Comparison of ENCODE assay signal across 26 cellular contexts in genomic region chr1:108524676-108525075, GRCh38. TPM values are rescaled to one million over a fixed set of nuclear protein-coding genes. Genes with fewer than 3 reads are reported as not detected.
DNase-seq lines count a peak whose midpoint lies in the region; ATAC-seq, FAIRE-seq and TF ChIP-seq lines count a peak whose summit lies in the region.
"Had no signal": no experiment of that assay in that cellular context is flagged by ENCODE, and none has a peak within 500 bp of the region (broad histone marks: within the 10 kb centered on the region; RNA-seq: fewer than 3 reads in every experiment).

No MANE protein-coding gene starts in this region.

- CTCF ChIA-PET in HEK293 (lab: Yijun Ruan, JAX) (no interaction called here), K562 (lab: Yijun Ruan, JAX; ENCODE audit: low intra/inter-chr PET ratio) (no interaction called here)

- intact Hi-C loops in activated CD4-positive, alpha-beta T cell treated with anti-CD3 and anti-CD28 coated beads, Interleukin-2, amount 10 ng/mL, durations not matched to agents 24 days and 14 days (cut with micrococcal nuclease) = no loop called here
- intact Hi-C loops in K562 (cut with micrococcal nuclease) = no loop called here

- peaks cover 31% of the 10 kb centered on the region for H3K27me3 Mint-ChIP-seq in activated CD4-positive, alpha-beta T cell treated with anti-CD3 and anti-CD28 coated beads, Interleukin-2, amount 10 ng/mL, durations not matched to agents 24 days and 14 days
- peaks cover under 1 to 16% of the 10 kb centered on the region in 2 donors for H3K27me3 Mint-ChIP-seq in natural killer cell treated with Interleukin-12 subunit alpha and Interleukin-12 subunit beta and Interleukin-15 and Interleukin-18, amount 100 ng/mL, for 72 hours

- BruUV-seq in K562 (replicated peaks; lab: Mats Ljungman, UMichigan) = no TSS peak

- no peaks in the 10 kb centered on the region for H4K20me1 ChIP-seq in K562 (replicated peaks; ENCODE audit: control insufficient read depth, insufficient read depth, low read length)
- H4K20me1 ChIP-seq: BLaER1 had no signal

- no peak overlapping the region for H3K4me2 ChIP-seq in K562 (ENCODE audit: insufficient read depth, low read length)
- H3K4me2 ChIP-seq: BLaER1 had no signal

- H3K36me3 ChIP-seq in HEK293 (ENCODE audit: control insufficient read depth in 2 of 2, insufficient read depth in 1 of 2, low read length in 2 of 2) (no peaks in the 10 kb centered on the region), K562 (ENCODE audit: control insufficient read depth, insufficient read depth, low read length) (no peaks in the 10 kb centered on the region)
- H3K36me3 ChIP-seq: BE2C, BLaER1 had no signal

- H3K27ac Mint-ChIP-seq in activated CD4-positive, alpha-beta T cell treated with anti-CD3 and anti-CD28 coated beads, Interleukin-2, amount 10 ng/mL, durations not matched to agents 24 days and 14 days = no peak overlapping the region
- H3K27ac Mint-ChIP-seq in natural killer cell treated with Interleukin-12 subunit alpha and Interleukin-12 subunit beta and Interleukin-15 and Interleukin-18, amount 100 ng/mL, for 72 hours = no peak overlapping the region
- H3K27ac Mint-ChIP-seq: CD14-positive monocyte; CD4-positive, alpha-beta memory T cell; CD4-positive, CD25-positive, alpha-beta regulatory T cell; CD8-positive, alpha-beta memory T cell had no signal

- H3K9me1 ChIP-seq in K562 (ENCODE audit: control insufficient read depth, insufficient read depth, low read length) = no peaks in the 10 kb centered on the region

- no peaks in the 10 kb centered on the region for H3K4me1 Mint-ChIP-seq in activated CD4-positive, alpha-beta T cell treated with anti-CD3 and anti-CD28 coated beads, Interleukin-2, amount 10 ng/mL, durations not matched to agents 24 days and 14 days
- H3K4me1 Mint-ChIP-seq in natural killer cell treated with Interleukin-12 subunit alpha and Interleukin-12 subunit beta and Interleukin-15 and Interleukin-18, amount 100 ng/mL, for 72 hours (ENCODE audit: low read depth in 2 of 2) = peaks cover 5 to 7% of the 10 kb centered on the region in 2 donors
- H3K4me1 Mint-ChIP-seq: CD4-positive, alpha-beta memory T cell; CD4-positive, CD25-positive, alpha-beta regulatory T cell; CD8-positive, alpha-beta memory T cell had no signal

- peaks cover 13% of the 10 kb centered on the region for H3K9me3 Mint-ChIP-seq in activated CD4-positive, alpha-beta T cell treated with anti-CD3 and anti-CD28 coated beads, Interleukin-2, amount 10 ng/mL, durations not matched to agents 24 days and 14 days
- H3K9me3 Mint-ChIP-seq in natural killer cell treated with Interleukin-12 subunit alpha and Interleukin-12 subunit beta and Interleukin-15 and Interleukin-18, amount 100 ng/mL, for 72 hours = peaks cover 3% of the 10 kb centered on the region

- no peak for TF ChIP-seq RAD21 in K562 (CRISPR knock-in tag; conservative IDR thresholded peaks at IDR 0.05 in 1 of 2, IDR thresholded peaks at IDR 0.05 in 1 of 2)

- in situ Hi-C loops in K562 (cut with MboI) = no loop called here

- no peak overlapping the region for H2AFZ ChIP-seq in K562 (ENCODE audit: low read depth, low read length)

- TF ChIP-seq EP300 in K562 (IDR thresholded peaks at IDR 0.05; ENCODE audit: low read length) = no peak

- TF ChIP-seq CTCF in HEK293 (tag by site-specific recombination; IDR thresholded peaks at IDR 0.05) (no peak), K562 (IDR thresholded peaks at IDR 0.05 in 2 of 3, conservative IDR thresholded peaks at IDR 0.05 in 1 of 3; ENCODE audit: insufficient read depth in 2 of 3, low read depth in 1 of 3, low read length in 3 of 3) (no peak)

- no peak overlapping the region for H3K9ac ChIP-seq in K562 (ENCODE audit: insufficient read depth in 1 of 2, low read depth in 2 of 2, low read length in 2 of 2)
- H3K9ac ChIP-seq: BLaER1 had no signal

- POLR2A ChIA-PET in HEK293 (lab: Yijun Ruan, JAX) = no interaction called here
- POLR2A ChIA-PET in K562 (lab: Yijun Ruan, JAX) = no interaction called here

- H3K27ac ChIP-seq in HEK293 (ENCODE audit: extremely low read depth, low read depth, low read length) (no peak overlapping the region), K562 (ENCODE audit: extremely low read depth, low read depth, low read length) (no peak overlapping the region)
- H3K27ac ChIP-seq: BLaER1 had no signal

- TF ChIP-seq POLR2A in K562 (conservative IDR thresholded peaks at IDR 0.05) = no peak

- peak; percentile 22 for DNase-seq in activated CD4-positive, alpha-beta T cell treated with anti-CD3 and anti-CD28 coated beads, Interleukin-2, amount 10 ng/mL, durations not matched to agents 24 days and 14 days
- no peak for DNase-seq in activated CD4-positive, alpha-beta T cell treated with anti-CD3 and anti-CD28 coated beads, Interleukin-2, amount 50 U/mL, for 4 hours
- DNase-seq in K562 (ENCODE audit: extremely low read depth in 1 of 4, low spot score in 3 of 4) (no peak), NCI-H2081 (lab: John Stamatoyannopoulos, UW) (no peak), UCSD-AML1 (lab: John Stamatoyannopoulos, UW; ENCODE audit: unreplicated experiment) (no peak)
- no peak for DNase-seq in natural killer cell treated with Interleukin-12 subunit alpha and Interleukin-12 subunit beta and Interleukin-15 and Interleukin-18, amount 100 ng/mL, for 72 hours (ENCODE audit: low spot score)
- DNase-seq: 8988T; ACHN; BE2C; C1 segment of cervical spinal cord; CD4-positive, alpha-beta memory T cell; CD4-positive, CD25-positive, alpha-beta regulatory T cell; CD8-positive, alpha-beta memory T cell; COR-L47; DMS 273 treated with DMSO at 0.1 percent for 48 hours; DMS153; DMS53; DMS79; DND-41; EL; GDM1 had no signal

- no peaks in the 10 kb centered on the region for H3K9me3 ChIP-seq in HEK293 (ENCODE audit: control insufficient read depth, insufficient read depth, low read depth, low read length)
- peaks cover 7% of the 10 kb centered on the region for H3K9me3 ChIP-seq in K562 (replicated peaks; ENCODE audit: control insufficient read depth, insufficient read depth, low read depth, low read length)

- ATAC-seq in K562 = no peak
- no peak for ATAC-seq in natural killer cell treated with Interleukin-12 subunit alpha and Interleukin-12 subunit beta and Interleukin-15 and Interleukin-18, amount 100 ng/mL, for 72 hours
- ATAC-seq: GM12878 had no signal

- H3K4me3 ChIP-seq in HEK293 (ENCODE audit: low read depth, low read length) (no peak overlapping the region), K562 (no peak overlapping the region)
- H3K4me3 ChIP-seq: BLaER1, GM12878 had no signal

- H3K79me2 ChIP-seq in K562 (ENCODE audit: control insufficient read depth, insufficient read depth, low read length) = no peaks in the 10 kb centered on the region

- H3K36me3 Mint-ChIP-seq in activated CD4-positive, alpha-beta T cell treated with anti-CD3 and anti-CD28 coated beads, Interleukin-2, amount 10 ng/mL, durations not matched to agents 24 days and 14 days (ENCODE audit: low read depth) = no peaks in the 10 kb centered on the region
- H3K36me3 Mint-ChIP-seq in natural killer cell treated with Interleukin-12 subunit alpha and Interleukin-12 subunit beta and Interleukin-15 and Interleukin-18, amount 100 ng/mL, for 72 hours = peaks cover 6% of the 10 kb centered on the region
- H3K36me3 Mint-ChIP-seq: CD4-positive, alpha-beta memory T cell; CD4-positive, CD25-positive, alpha-beta regulatory T cell had no signal

- H3K4me1 ChIP-seq in HEK293 (ENCODE audit: control insufficient read depth, insufficient read depth, low read length) = no peaks in the 10 kb centered on the region
- peaks cover 0 to 14% of the 10 kb centered on the region in 2 experiments; a peak in 4 of 5 replicates for H3K4me1 ChIP-seq in K562 (replicated peaks in 1 of 2; ENCODE audit: control insufficient read depth in 2 of 2, insufficient read depth in 2 of 2, low read length in 2 of 2)
- H3K4me1 ChIP-seq: BE2C, BLaER1 had no signal

- no peaks in the 10 kb centered on the region for H3K27me3 ChIP-seq in K562 (ENCODE audit: control insufficient read depth in 2 of 2, insufficient read depth in 2 of 2, low read length in 2 of 2)
- H3K27me3 ChIP-seq: BLaER1 had no signal

- WGBS in K562 (ENCODE audit: insufficient coverage, low coverage, missing lambda C conversion rate) = 55% methylated on average over 3 of the region's 3 CpGs

- no peak for FAIRE-seq in K562 (lab: Jason Lieb, UNC)
- FAIRE-seq: GM19239 had no signal

- no peak overlapping the region for H3K4me3 Mint-ChIP-seq in activated CD4-positive, alpha-beta T cell treated with anti-CD3 and anti-CD28 coated beads, Interleukin-2, amount 10 ng/mL, durations not matched to agents 24 days and 14 days
- H3K4me3 Mint-ChIP-seq in natural killer cell treated with Interleukin-12 subunit alpha and Interleukin-12 subunit beta and Interleukin-15 and Interleukin-18, amount 100 ng/mL, for 72 hours = no peak overlapping the region
- H3K4me3 Mint-ChIP-seq: CD14-positive monocyte; CD4-positive, alpha-beta memory T cell; CD4-positive, CD25-positive, alpha-beta regulatory T cell; CD8-positive, alpha-beta memory T cell had no signal

TF ChIP-seq in HEK293, 187 proteins besides CTCF, POLR2A, EP300 and RAD21 (continues in another document):
- peak; percentile 22 for TF ChIP-seq SETDB1 (IDR thresholded peaks at IDR 0.05; ENCODE audit: insufficient read length, low read length)

TF ChIP-seq in K562, 482 proteins besides CTCF, POLR2A, EP300 and RAD21 (continues in another document):
- no peak for TF ChIP-seq SIN3A (IDR thresholded peaks at IDR 0.05; ENCODE audit: borderline replicate concordance in 2 of 2, control insufficient read depth in 1 of 2, low read depth in 2 of 2, low read length in 2 of 2)

RNA-seq across cellular contexts. Expression of gene EEIG2, which starts 35.2 kb away (rescaled TPM):
- total RNA-seq in activated CD4-positive, alpha-beta T cell treated with anti-CD3 and anti-CD28 coated beads, Interleukin-2, amount 10 ng/mL, durations not matched to agents 24 days and 14 days = 13.4 and 14.0 TPM in 2 replicates
- 7.7 and 20.8 TPM in 2 replicates for total RNA-seq in K562 (2011; cell fraction: chromatin; rRNA removed; ENCODE audit: low replicate concordance)
- total RNA-seq in K562 (2011; cell fraction: nucleolus; rRNA removed) = 3.3 and 4.5 TPM in 2 replicates
- total RNA-seq in K562 (2011; cell fraction: nucleoplasm; rRNA removed) = 9.1 and 18.0 TPM in 2 replicates
- total RNA-seq in K562 (2014; rRNA removed) = 13.9 and 14.5 TPM in 2 replicates
- total RNA-seq in K562 (2014; rRNA removed; fragmentation: Illumina TruSeq; extraction: Trizol) = 26.9 and 27.3 TPM in 2 replicates
- total RNA-seq in K562 (2015; rRNA removed; fragmentation: Illumina TruSeq; extraction: Trizol) = 21.8 and 24.4 TPM in 2 replicates
- total RNA-seq in K562 (2021) = 21.0 and 22.8 TPM in 2 replicates
- 18.8 and 21.1 TPM in 2 replicates for polyA plus RNA-seq in K562 (2011; rRNA removed)
- polyA plus RNA-seq in K562 (2011; cell fraction: cytosol; rRNA removed) = 4.0 and 10.7 TPM in 2 replicates
- polyA plus RNA-seq in K562 (2011; cell fraction: nucleus; rRNA removed) = 6.8 and 10.7 TPM in 2 replicates
- 10.8 and 18.5 TPM in 2 replicates for polyA plus RNA-seq in K562 (2012)
- polyA plus RNA-seq in K562 (2014; fragmentation: Illumina TruSeq; extraction: Trizol) = 11.8 and 15.2 TPM in 2 replicates
- polyA plus RNA-seq in K562 (2014; fragmentation: Nextera tagmentation; extraction: Ambion mirVana) = 1 to 10 TPM; 6.1 to 8.0 TPM
- polyA plus RNA-seq in K562 (2014; rRNA removed) = 12.2 and 12.7 TPM in 2 replicates
- 30.8 and 35.3 TPM in 2 replicates for polyA minus RNA-seq in K562 (2011; rRNA and poly(A)+ RNA removed)
- polyA minus RNA-seq in K562 (2011; cell fraction: cytosol; rRNA and poly(A)+ RNA removed) = 13.7 and 16.0 TPM in 2 replicates
- polyA minus RNA-seq in K562 (2011; cell fraction: nucleus; rRNA and poly(A)+ RNA removed) = 6.6 and 11.7 TPM in 2 replicates
- 10 to 100 TPM; 18.4 to 20.7 TPM for total RNA-seq in natural killer cell treated with Interleukin-12 subunit alpha and Interleukin-12 subunit beta and Interleukin-15 and Interleukin-18, amount 100 ng/mL, for 72 hours
